2 cellular contexts compared by ENCODE assay signal in the genomic region with DNA sequence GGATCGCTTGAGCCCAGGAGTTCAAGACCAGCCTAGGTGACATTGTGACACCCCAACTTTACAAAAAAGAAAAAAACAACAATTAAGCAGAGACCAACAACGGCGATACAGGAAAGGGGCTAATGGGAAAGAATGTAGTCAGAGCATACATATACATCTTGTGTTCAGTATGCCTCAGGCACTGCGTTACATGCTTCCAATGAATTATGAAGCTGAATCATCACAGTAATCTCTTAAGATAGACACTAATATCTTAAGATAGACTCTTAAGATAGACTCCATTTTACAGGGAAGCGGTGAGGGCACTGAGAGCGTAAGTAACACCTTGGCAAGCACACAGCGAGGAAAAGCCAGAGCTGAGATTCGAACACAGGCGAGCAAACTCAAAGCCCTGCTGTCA.
TF ChIP-seq lines count a peak whose summit lies in the region.

No MANE protein-coding gene starts in this region.

TF ChIP-seq in HEK293, 187 proteins besides CTCF, POLR2A, EP300 and RAD21 (continued from another document):
- TF ChIP-seq, protein P1, sequence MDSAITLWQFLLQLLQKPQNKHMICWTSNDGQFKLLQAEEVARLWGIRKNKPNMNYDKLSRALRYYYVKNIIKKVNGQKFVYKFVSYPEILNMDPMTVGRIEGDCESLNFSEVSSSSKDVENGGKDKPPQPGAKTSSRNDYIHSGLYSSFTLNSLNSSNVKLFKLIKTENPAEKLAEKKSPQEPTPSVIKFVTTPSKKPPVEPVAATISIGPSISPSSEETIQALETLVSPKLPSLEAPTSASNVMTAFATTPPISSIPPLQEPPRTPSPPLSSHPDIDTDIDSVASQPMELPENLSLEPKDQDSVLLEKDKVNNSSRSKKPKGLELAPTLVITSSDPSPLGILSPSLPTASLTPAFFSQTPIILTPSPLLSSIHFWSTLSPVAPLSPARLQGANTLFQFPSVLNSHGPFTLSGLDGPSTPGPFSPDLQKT (IDR thresholded peaks at IDR 0.05; ENCODE audit: borderline replicate concordance, low read depth, low read length), result no peak

TF ChIP-seq in SK-N-SH, 30 proteins besides CTCF, POLR2A, EP300 and RAD21 (continued from another document):
- TF ChIP-seq TEAD4 (IDR thresholded peaks at IDR 0.05; ENCODE audit: borderline replicate concordance, insufficient read depth), result no peak
- TF ChIP-seq RFX5 (IDR thresholded peaks at IDR 0.05; ENCODE audit: low read length), result no peak
- TF ChIP-seq, protein P2, sequence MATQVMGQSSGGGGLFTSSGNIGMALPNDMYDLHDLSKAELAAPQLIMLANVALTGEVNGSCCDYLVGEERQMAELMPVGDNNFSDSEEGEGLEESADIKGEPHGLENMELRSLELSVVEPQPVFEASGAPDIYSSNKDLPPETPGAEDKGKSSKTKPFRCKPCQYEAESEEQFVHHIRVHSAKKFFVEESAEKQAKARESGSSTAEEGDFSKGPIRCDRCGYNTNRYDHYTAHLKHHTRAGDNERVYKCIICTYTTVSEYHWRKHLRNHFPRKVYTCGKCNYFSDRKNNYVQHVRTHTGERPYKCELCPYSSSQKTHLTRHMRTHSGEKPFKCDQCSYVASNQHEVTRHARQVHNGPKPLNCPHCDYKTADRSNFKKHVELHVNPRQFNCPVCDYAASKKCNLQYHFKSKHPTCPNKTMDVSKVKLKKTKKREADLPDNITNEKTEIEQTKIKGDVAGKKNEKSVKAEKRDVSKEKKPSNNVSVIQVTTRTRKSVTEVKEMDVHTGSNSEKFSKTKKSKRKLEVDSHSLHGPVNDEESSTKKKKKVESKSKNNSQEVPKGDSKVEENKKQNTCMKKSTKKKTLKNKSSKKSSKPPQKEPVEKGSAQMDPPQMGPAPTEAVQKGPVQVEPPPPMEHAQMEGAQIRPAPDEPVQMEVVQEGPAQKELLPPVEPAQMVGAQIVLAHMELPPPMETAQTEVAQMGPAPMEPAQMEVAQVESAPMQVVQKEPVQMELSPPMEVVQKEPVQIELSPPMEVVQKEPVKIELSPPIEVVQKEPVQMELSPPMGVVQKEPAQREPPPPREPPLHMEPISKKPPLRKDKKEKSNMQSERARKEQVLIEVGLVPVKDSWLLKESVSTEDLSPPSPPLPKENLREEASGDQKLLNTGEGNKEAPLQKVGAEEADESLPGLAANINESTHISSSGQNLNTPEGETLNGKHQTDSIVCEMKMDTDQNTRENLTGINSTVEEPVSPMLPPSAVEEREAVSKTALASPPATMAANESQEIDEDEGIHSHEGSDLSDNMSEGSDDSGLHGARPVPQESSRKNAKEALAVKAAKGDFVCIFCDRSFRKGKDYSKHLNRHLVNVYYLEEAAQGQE (IDR thresholded peaks at IDR 0.05; ENCODE audit: low read depth, low read length), result no peak
- TF ChIP-seq SIN3A (IDR thresholded peaks at IDR 0.05; ENCODE audit: borderline replicate concordance, low read depth, low read length), result no peak
TF ChIP-seq in SK-N-SH: peak in this region for 0.
